ENCODE assay signal across 16 cellular contexts in the genomic region with DNA sequence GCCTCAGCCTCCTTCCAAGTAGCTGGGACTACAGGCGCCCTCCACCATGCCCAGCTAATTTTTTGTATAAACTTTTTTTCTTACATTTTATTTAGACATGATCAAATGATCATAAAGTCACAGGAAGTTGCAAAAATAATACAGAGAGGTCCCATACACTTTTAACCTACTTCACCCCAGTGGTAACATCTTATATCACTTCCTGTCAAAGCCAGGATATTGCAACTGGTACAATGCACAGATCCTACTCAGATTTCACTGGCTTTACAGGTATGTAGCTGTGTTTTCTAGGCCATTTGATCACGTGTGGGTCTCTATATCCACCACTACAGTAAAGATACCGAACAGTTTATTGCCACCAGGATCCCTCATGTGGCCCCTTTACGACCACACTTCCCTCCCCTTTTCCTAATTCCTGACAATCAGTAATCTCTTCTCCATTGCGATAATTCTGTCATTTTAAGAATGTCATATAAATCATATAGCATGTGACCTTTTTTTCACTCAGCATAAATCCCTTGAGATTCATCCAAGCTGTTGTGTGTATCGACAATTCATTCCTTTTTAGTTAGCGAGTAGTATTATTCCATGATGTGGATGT. TPM values are rescaled to one million over a fixed set of nuclear protein-coding genes. Genes with fewer than 3 reads are reported as not detected.
DNase-seq lines count a peak whose midpoint lies in the region; ATAC-seq lines count a peak whose summit lies in the region.
"Had no signal": no experiment of that assay in that cellular context is flagged by ENCODE, and none has a peak within 500 bp of the region (broad histone marks: within the 10 kb centered on the region; RNA-seq: fewer than 3 reads in every experiment).

No MANE protein-coding gene starts in this region.

- CTCF ChIA-PET in CD4-positive, alpha-beta memory T cell (lab: Charles Lee; ENCODE audit: partially characterized antibody) = interaction anchor here (1.6 kb wide), 1 partner anchor 197 kb away, joined by 4 read pairs; no protein-coding TSS in a partner anchor

- H3K9me3 Mint-ChIP-seq in activated T-cell treated with anti-CD3 and anti-CD28 coated beads, Interleukin-2, amount 50 U/mL, for 72 hours = no peaks in the 10 kb centered on the region
- peaks cover 0 to 5% (median 1%) of the 10 kb centered on the region in 8 donors for H3K9me3 Mint-ChIP-seq in CD4-positive, alpha-beta memory T cell
- H3K9me3 Mint-ChIP-seq in effector memory CD8-positive, alpha-beta T cell = no peaks in the 10 kb centered on the region

- ATAC-seq in activated T-cell treated with anti-CD3 and anti-CD28 coated beads, Interleukin-2, amount 50 U/mL, for 72 hours (replicated peaks in 1 of 2) = no peak
- peak; percentile 37 for ATAC-seq in effector memory CD8-positive, alpha-beta T cell (replicated peaks)
- ATAC-seq in HG03280 (IDR thresholded peaks at IDR 0.05; ENCODE audit: unreplicated experiment) = no peak

- no peaks in the 10 kb centered on the region for H3K27me3 ChIP-seq in CD4-positive, alpha-beta memory T cell (ENCODE audit: insufficient read depth, low read length)

- H3K27ac Mint-ChIP-seq in activated T-cell treated with anti-CD3 and anti-CD28 coated beads, Interleukin-2, amount 50 U/mL, for 72 hours = peak overlapping the region; percentile 54
- peak overlapping the region in 5 of 7 donors; percentile 6 to 77 (median 44) for H3K27ac Mint-ChIP-seq in CD4-positive, alpha-beta memory T cell
- peak overlapping the region; percentile 59 to 81 for H3K27ac Mint-ChIP-seq in effector memory CD8-positive, alpha-beta T cell
- H3K27ac Mint-ChIP-seq: B cell, H9 had no signal

- no peak overlapping the region for H3K4me3 Mint-ChIP-seq in activated T-cell treated with anti-CD3 and anti-CD28 coated beads, Interleukin-2, amount 50 U/mL, for 72 hours
- H3K4me3 Mint-ChIP-seq in CD4-positive, alpha-beta memory T cell = peak overlapping the region in 2 of 8 donors; percentile 9 to 15
- no peak overlapping the region for H3K4me3 Mint-ChIP-seq in effector memory CD8-positive, alpha-beta T cell
- H3K4me3 Mint-ChIP-seq: B cell, H9 had no signal

- intact Hi-C loops in CD4-positive, alpha-beta memory T cell (cut with micrococcal nuclease) = no loop called here

- H3K4me1 ChIP-seq in CD4-positive, alpha-beta memory T cell (ENCODE audit: insufficient read depth, low read length) = peaks cover 55% of the 10 kb centered on the region

- no peak overlapping the region for H3K4me3 ChIP-seq in CD4-positive, alpha-beta memory T cell (ENCODE audit: low read length in 2 of 2)
- H3K4me3 ChIP-seq in Jurkat, Clone E6-1 (ENCODE audit: low read length) = no peak overlapping the region

- H3K9me3 ChIP-seq in CD4-positive, alpha-beta memory T cell (ENCODE audit: control insufficient read depth in 1 of 2, low read length in 2 of 2) = no peaks in the 10 kb centered on the region
- H3K9me3 ChIP-seq: SK-N-SH had no signal

- no peaks in the 10 kb centered on the region for H3K36me3 ChIP-seq in CD4-positive, alpha-beta memory T cell (ENCODE audit: insufficient read depth, low read length)

- POLR2A ChIA-PET in CD4-positive, alpha-beta memory T cell (lab: Charles Lee; ENCODE audit: partially characterized antibody) = interaction anchor here (0.6 kb wide), 1 partner anchor 38 kb away, joined by 3 read pairs; no protein-coding TSS in a partner anchor

- no peak overlapping the region for H3K27ac ChIP-seq in CD4-positive, alpha-beta memory T cell (ENCODE audit: low read depth, low read length)

- peaks cover 0 to 2% of the 10 kb centered on the region in 2 donors for H3K36me3 Mint-ChIP-seq in activated T-cell treated with anti-CD3 and anti-CD28 coated beads, Interleukin-2, amount 50 U/mL, for 72 hours (ENCODE audit: insufficient read depth in 2 of 2)
- peaks cover 6 to 22% of the 10 kb centered on the region in 2 donors for H3K36me3 Mint-ChIP-seq in CD4-positive, alpha-beta memory T cell
- H3K36me3 Mint-ChIP-seq in effector memory CD8-positive, alpha-beta T cell (ENCODE audit: insufficient read depth) = peaks cover 14% of the 10 kb centered on the region

- no peaks in the 10 kb centered on the region for H3K27me3 Mint-ChIP-seq in activated T-cell treated with anti-CD3 and anti-CD28 coated beads, Interleukin-2, amount 50 U/mL, for 72 hours (ENCODE audit: low read depth)
- no peaks in the 10 kb centered on the region for H3K27me3 Mint-ChIP-seq in CD4-positive, alpha-beta memory T cell
- H3K27me3 Mint-ChIP-seq in effector memory CD8-positive, alpha-beta T cell = no peaks in the 10 kb centered on the region
- H3K27me3 Mint-ChIP-seq: B cell had no signal

- no peak for DNase-seq in activated T-cell treated with anti-CD3 and anti-CD28 coated beads, Interleukin-2, amount 50 U/mL, for 72 hours
- DNase-seq in activated T-cell treated with anti-CD3 and anti-CD28 coated beads for 4 hours (no peak), HT-29 (ENCODE audit: low spot score) (no peak), C1 segment of cervical spinal cord (lab: John Stamatoyannopoulos, UW) (no peak)
- peak in 2 of 5 donors; percentile 23 to 31 for DNase-seq in CD4-positive, alpha-beta memory T cell
- DNase-seq in Jurkat, Clone E6-1 (ENCODE audit: low read depth, low spot score) = peak; percentile 12
- DNase-seq in effector memory CD8-positive, alpha-beta T cell = no peak
- DNase-seq: H9; KBM-7; NCI-H1105; NCI-H1694; NK-92 treated with Interleukin-12 subunit alpha and Interleukin-12 subunit beta, amount 100 ng/mL, for 24 hours; SHP77 treated with DMSO at 0.1 percent for 48 hours; SK-N-SH had no signal

- peaks cover 10% of the 10 kb centered on the region for H3K4me1 Mint-ChIP-seq in activated T-cell treated with anti-CD3 and anti-CD28 coated beads, Interleukin-2, amount 50 U/mL, for 72 hours (ENCODE audit: low read depth)
- peaks cover 26 to 57% (median 39%) of the 10 kb centered on the region in 4 donors for H3K4me1 Mint-ChIP-seq in CD4-positive, alpha-beta memory T cell
- peaks cover 20% of the 10 kb centered on the region in 2 donors for H3K4me1 Mint-ChIP-seq in effector memory CD8-positive, alpha-beta T cell (ENCODE audit: low read depth in 2 of 2)
- H3K4me1 Mint-ChIP-seq: H9 had no signal

RNA-seq across cellular contexts. Expression of a gene that starts 18.0 kb away (rescaled TPM):
- 10 to 100 TPM; 49.4 to 54.4 TPM for total RNA-seq in activated T-cell treated with anti-CD3 and anti-CD28 coated beads, Interleukin-2, amount 50 U/mL, for 72 hours
- total RNA-seq in CD4-positive, alpha-beta memory T cell = 100 to 1,000 TPM; 130 to 139 TPM
- polyA plus RNA-seq in CD4-positive, alpha-beta memory T cell = 10 to 100 TPM; 39.7 to 68.1 TPM
- polyA plus RNA-seq in Jurkat, Clone E6-1 (2012; ENCODE audit: insufficient read depth, insufficient read length) = 25.1 TPM
- 16.0 and 18.0 TPM in 2 replicates for total RNA-seq in HT-29 (2014; rRNA removed; shearing (Covaris generic))
